In the genomic region with DNA sequence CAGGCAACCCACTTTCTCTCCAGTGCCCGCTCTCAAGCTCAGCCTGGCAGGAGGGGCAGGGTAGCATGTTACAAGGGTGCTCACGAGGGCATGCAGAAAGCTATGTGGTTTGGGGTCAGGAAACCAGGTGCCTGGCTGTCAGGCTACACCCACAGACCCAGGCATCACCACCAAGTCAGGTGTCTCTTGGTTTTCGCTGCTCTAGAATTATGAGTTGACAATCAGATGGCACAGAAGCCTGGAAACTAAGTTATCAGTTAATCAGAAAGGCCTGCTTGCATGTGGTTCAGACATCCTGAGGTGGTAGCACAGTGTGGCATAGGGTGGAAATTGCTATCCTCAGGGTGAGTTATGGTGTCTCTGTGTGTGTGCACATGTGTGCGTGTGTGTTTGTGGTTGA, we compare ENCODE assay signal across 11 cellular contexts. TPM values are rescaled to one million over a fixed set of nuclear protein-coding genes. Genes with fewer than 3 reads are reported as not detected.
A peak's percentile ranks its signal among the peaks of the same experiment; 100 is the strongest.
DNase-seq lines count a peak whose midpoint lies in the region; ATAC-seq, FAIRE-seq and TF ChIP-seq lines count a peak whose summit lies in the region.
"Had no signal": no experiment of that assay in that cellular context is flagged by ENCODE, and none has a peak within 500 bp of the region (broad histone marks: within the 10 kb centered on the region; RNA-seq: fewer than 3 reads in every experiment).

No MANE protein-coding gene starts in this region.

- TF ChIP-seq CTCF in D721Med (IDR thresholded peaks at IDR 0.05; ENCODE audit: insufficient read depth, missing control alignments) = no peak

- H3K4me1 Mint-ChIP-seq in T-helper 17 cell = peaks cover 35% of the 10 kb centered on the region
- H3K4me1 Mint-ChIP-seq in naive thymus-derived CD8-positive, alpha-beta T cell = peaks cover 35 to 52% (median 48%) of the 10 kb centered on the region in 4 donors
- H3K4me1 Mint-ChIP-seq in stimulated activated memory B cell treated with anti-CD40 and anti-IgM and Interleukin-4, amounts not matched to agents 10 μg/mL and 1 μg/mL and 100 μg/mL, for 72 hours = peaks cover 31% of the 10 kb centered on the region

- intact Hi-C loops in posterior cingulate gyrus (cut with DNase I) = no loop called here

- H3K4me3 Mint-ChIP-seq in T-helper 17 cell = peak overlapping the region; percentile 73
- H3K4me3 Mint-ChIP-seq in naive thymus-derived CD8-positive, alpha-beta T cell = peak overlapping the region; percentile 0 to 72 (median 42)
- no peak overlapping the region for H3K4me3 Mint-ChIP-seq in stimulated activated memory B cell treated with anti-CD40 and anti-IgM and Interleukin-4, amounts not matched to agents 10 μg/mL and 1 μg/mL and 100 μg/mL, for 72 hours

- peaks cover 33% of the 10 kb centered on the region for H3K27me3 Mint-ChIP-seq in T-helper 17 cell
- H3K27me3 Mint-ChIP-seq in naive thymus-derived CD8-positive, alpha-beta T cell = peaks cover 12 to 46% (median 26%) of the 10 kb centered on the region in 5 donors
- no peaks in the 10 kb centered on the region for H3K27me3 Mint-ChIP-seq in stimulated activated memory B cell treated with anti-CD40 and anti-IgM and Interleukin-4, amounts not matched to agents 10 μg/mL and 1 μg/mL and 100 μg/mL, for 72 hours

- POLR2A ChIA-PET in naive thymus-derived CD8-positive, alpha-beta T cell (lab: Charles Lee) = no interaction called here

- H3K27ac Mint-ChIP-seq in T-helper 17 cell = peak overlapping the region; percentile 44
- peak overlapping the region; percentile 22 to 89 (median 58) for H3K27ac Mint-ChIP-seq in naive thymus-derived CD8-positive, alpha-beta T cell
- H3K27ac Mint-ChIP-seq in stimulated activated memory B cell treated with anti-CD40 and anti-IgM and Interleukin-4, amounts not matched to agents 10 μg/mL and 1 μg/mL and 100 μg/mL, for 72 hours = no peak overlapping the region

- no peak for FAIRE-seq in D721Med (lab: Jason Lieb, UNC)
- FAIRE-seq: endothelial cell of umbilical vein had no signal

- peaks cover 3% of the 10 kb centered on the region for H3K36me3 Mint-ChIP-seq in T-helper 17 cell (ENCODE audit: low read depth)
- H3K36me3 Mint-ChIP-seq in naive thymus-derived CD8-positive, alpha-beta T cell = peaks cover 0 to 8% (median 2%) of the 10 kb centered on the region in 3 donors
- H3K36me3 Mint-ChIP-seq in stimulated activated memory B cell treated with anti-CD40 and anti-IgM and Interleukin-4, amounts not matched to agents 10 μg/mL and 1 μg/mL and 100 μg/mL, for 72 hours = no peaks in the 10 kb centered on the region

- H3K9me3 ChIP-seq in T-helper 17 cell (ENCODE audit: control insufficient read depth, low read length, poor library complexity, severe bottlenecking) = no peaks in the 10 kb centered on the region
- H3K9me3 ChIP-seq: stomach had no signal

- peak; percentile 36 to 70 (median 60) for DNase-seq in T-helper 17 cell
- DNase-seq in activated T-cell treated with anti-CD3 and anti-CD28 coated beads, Interleukin-2, amount 50 U/mL, for 48 hours = peak; percentile 55 to 60
- peak; percentile 50 to 92 (median 80) for DNase-seq in naive thymus-derived CD8-positive, alpha-beta T cell
- no peak for DNase-seq in posterior cingulate gyrus
- no peak for DNase-seq in NOMO-1 treated with dmso at 0.1 percent for 144 hours (lab: John Stamatoyannopoulos, UW; ENCODE audit: unreplicated experiment)
- no peak for DNase-seq in D721Med (ENCODE audit: insufficient read length, low spot score)
- DNase-seq: GM23248, stomach had no signal

- peaks cover 0 to 12% (median 4%) of the 10 kb centered on the region in 9 donors for H3K9me3 Mint-ChIP-seq in naive thymus-derived CD8-positive, alpha-beta T cell
- H3K9me3 Mint-ChIP-seq in stimulated activated memory B cell treated with anti-CD40 and anti-IgM and Interleukin-4, amounts not matched to agents 10 μg/mL and 1 μg/mL and 100 μg/mL, for 72 hours = peaks cover 7% of the 10 kb centered on the region

- ATAC-seq in T-helper 17 cell (peak; percentile 94), GM18520 (IDR thresholded peaks at IDR 0.05; ENCODE audit: unreplicated experiment) (no peak)
- ATAC-seq in naive thymus-derived CD8-positive, alpha-beta T cell = peak; percentile 93 to 96
- ATAC-seq in stimulated activated memory B cell treated with anti-CD40 and anti-IgM and Interleukin-4, amounts not matched to agents 10 μg/mL and 1 μg/mL and 100 μg/mL, for 72 hours = peak; percentile 77

RNA-seq across cellular contexts. Expression of gene CCR9, which starts 16.2 kb away (rescaled TPM):
- total RNA-seq in T-helper 17 cell = 1 to 10 TPM; 4.0 to 4.7 TPM
- 1 to 10 TPM; 1.9 to 2.0 TPM for total RNA-seq in naive thymus-derived CD8-positive, alpha-beta T cell
- under 1 TPM in 2 of 3 donors, not detected in 1; 0.33 to 0.49 TPM for polyA plus RNA-seq in naive thymus-derived CD8-positive, alpha-beta T cell
- total RNA-seq: endothelial cell of umbilical vein, GM23248 had no signal
- polyA plus RNA-seq: endothelial cell of umbilical vein, GM23248 had no signal

RNA-seq across cellular contexts. Expression of gene LZTFL1, which starts 28.2 kb away (rescaled TPM):
- 10 to 100 TPM; 13.0 to 18.1 TPM for total RNA-seq in T-helper 17 cell
- 10 to 100 TPM in 1 of 2 experiments, 1 to 10 TPM in 1; 9.6 to 10.8 TPM for total RNA-seq in naive thymus-derived CD8-positive, alpha-beta T cell
- polyA plus RNA-seq in naive thymus-derived CD8-positive, alpha-beta T cell = 1 to 10 TPM; 7.5 to 9.7 (median 8.3) TPM

Comparison
In these comparisons a context has a peak if more than half of its experiments do, and no peak if none do; other contexts are left out.
1. DNase-seq: peak in T-helper 17 cell (3 of 3), activated T-cell treated with anti-CD3 and anti-CD28 coated beads, Interleukin-2, amount 50 U/mL, for 48 hours (2 of 2) and naive thymus-derived CD8-positive, alpha-beta T cell (10 of 10); none in posterior cingulate gyrus (0 of 10), NOMO-1 treated with dmso at 0.1 percent for 144 hours (single experiment) and D721Med (single experiment).